ENCODE assay signal across 3 cellular contexts in genomic region chr9:127705577-127706215, GRCh38.
TF ChIP-seq lines count a peak whose summit lies in the region.

No MANE protein-coding gene starts in this region.

TF ChIP-seq in A549, 52 proteins besides CTCF, POLR2A, EP300 and RAD21:
- no peak for TF ChIP-seq CBX8 (IDR thresholded peaks at IDR 0.05)
- TF ChIP-seq SMC3 (IDR thresholded peaks at IDR 0.05): no peak
- no peak for TF ChIP-seq USF2 (IDR thresholded peaks at IDR 0.05)
- no peak for TF ChIP-seq ATOH8 (CRISPR knock-in tag; IDR thresholded peaks at IDR 0.05; ENCODE audit: low read depth)
- TF ChIP-seq MAX (IDR thresholded peaks at IDR 0.05): no peak
- TF ChIP-seq CBX2 (IDR thresholded peaks at IDR 0.05; ENCODE audit: borderline replicate concordance, low read depth): no peak
- no peak for TF ChIP-seq FOSB (CRISPR knock-in tag; IDR thresholded peaks at IDR 0.05)
- TF ChIP-seq ZSCAN20 (CRISPR knock-in tag; IDR thresholded peaks at IDR 0.05): no peak
- no peak for TF ChIP-seq MAFK (IDR thresholded peaks at IDR 0.05; ENCODE audit: partially characterized antibody)
- TF ChIP-seq NFE2L2 (conservative IDR thresholded peaks at IDR 0.05; ENCODE audit: low read length): no peak
- no peak for TF ChIP-seq PHF8 (IDR thresholded peaks at IDR 0.05; ENCODE audit: borderline replicate concordance, low read depth)

TF ChIP-seq in HEK293, 187 proteins besides CTCF, POLR2A, EP300 and RAD21:
- TF ChIP-seq ZNF610 (tag by site-specific recombination; IDR thresholded peaks at IDR 0.05; ENCODE audit: borderline replicate concordance) (no peak), GLIS1 (tag by site-specific recombination; IDR thresholded peaks at IDR 0.05) (peak; percentile 17; the same call in 1 of the 2 replicates)

TF ChIP-seq in H1, 55 proteins besides CTCF, POLR2A, EP300 and RAD21:
- TF ChIP-seq EZH2 (IDR thresholded peaks at IDR 0.05; ENCODE audit: low read depth, low read length, severe bottlenecking): no peak
- TF ChIP-seq RXRA (IDR thresholded peaks at IDR 0.05; ENCODE audit: insufficient read depth, low read depth, low read length): no peak
- no peak for TF ChIP-seq TAF1 (IDR thresholded peaks at IDR 0.05; ENCODE audit: low read depth, low read length)
- TF ChIP-seq NRF1 (IDR thresholded peaks at IDR 0.05; ENCODE audit: low read depth, low read length): no peak
- TF ChIP-seq CEBPB (IDR thresholded peaks at IDR 0.05; ENCODE audit: low read depth, low read length): no peak
- TF ChIP-seq ATF2 (IDR thresholded peaks at IDR 0.05; ENCODE audit: low read length): no peak
- TF ChIP-seq ATF3 (IDR thresholded peaks at IDR 0.05; ENCODE audit: insufficient read depth, low read depth, low read length): no peak
- no peak for TF ChIP-seq TCF12 (IDR thresholded peaks at IDR 0.05; ENCODE audit: low read depth, low read length)
- TF ChIP-seq HDAC6 (IDR thresholded peaks at IDR 0.05; ENCODE audit: low read depth, low read length): no peak
- TF ChIP-seq E2F6 (IDR thresholded peaks at IDR 0.05): no peak
- TF ChIP-seq USF2 (IDR thresholded peaks at IDR 0.05; ENCODE audit: low read length): no peak
- no peak for TF ChIP-seq FOSL1 (IDR thresholded peaks at IDR 0.05; ENCODE audit: insufficient read depth, low read depth, low read length)
- no peak for TF ChIP-seq RNF2 (IDR thresholded peaks at IDR 0.05; ENCODE audit: borderline replicate concordance, low read depth, low read length, missing control alignments, poor library complexity, severe bottlenecking)
- TF ChIP-seq RFX5 (IDR thresholded peaks at IDR 0.05; ENCODE audit: borderline replicate concordance, low read depth, low read length): no peak
- no peak for TF ChIP-seq MAFK (IDR thresholded peaks at IDR 0.05; ENCODE audit: low read depth, low read length)
- TF ChIP-seq GABPA (IDR thresholded peaks at IDR 0.05; ENCODE audit: borderline replicate concordance, insufficient read depth, low read length): no peak
- no peak for TF ChIP-seq CHD7 (IDR thresholded peaks at IDR 0.05; ENCODE audit: insufficient replicate concordance, low read length)
- TF ChIP-seq SUZ12 (IDR thresholded peaks at IDR 0.05; ENCODE audit: low read length): no peak
- no peak for TF ChIP-seq RBBP5 (IDR thresholded peaks at IDR 0.05; ENCODE audit: borderline replicate concordance, low read depth, low read length)
- TF ChIP-seq ZNF274 (IDR thresholded peaks at IDR 0.05; ENCODE audit: borderline replicate concordance, extremely low read depth, low read length): no peak
